ENCODE assay signal across 28 cellular contexts in genomic region chr17:1635675-1636465, GRCh38. TPM values are rescaled to one million over a fixed set of nuclear protein-coding genes. Genes with fewer than 3 reads are reported as not detected.
A peak's percentile ranks its signal among the peaks of the same experiment; 100 is the strongest.
DNase-seq lines count a peak whose midpoint lies in the region; ATAC-seq, FAIRE-seq and TF ChIP-seq lines count a peak whose summit lies in the region.
"Had no signal": no experiment of that assay in that cellular context is flagged by ENCODE, and none has a peak within 500 bp of the region (broad histone marks: within the 10 kb centered on the region; RNA-seq: fewer than 3 reads in every experiment).

No MANE protein-coding gene starts in this region.

- no peak overlapping the region for H4K91ac ChIP-seq in H1 (replicated peaks; ENCODE audit: insufficient read length, low read length)

- no peak overlapping the region for H2BK12ac ChIP-seq in H1 (ENCODE audit: low read depth, low read length)

- H3K4me1 ChIP-seq in HEK293 (ENCODE audit: control insufficient read depth, insufficient read depth, low read length) (no peaks in the 10 kb centered on the region), H1 (replicated peaks in 1 of 4; ENCODE audit: control insufficient read depth in 3 of 4, insufficient read depth in 4 of 4, low read length in 3 of 4) (peaks cover 0 to 23% (median 9%) of the 10 kb centered on the region in 4 experiments; a peak in 4 of 7 replicates), tibial nerve (no peaks in the 10 kb centered on the region)
- H3K4me1 ChIP-seq: SJSA1 had no signal

- H4K8ac ChIP-seq in H1 (ENCODE audit: extremely low read depth, insufficient read depth, low read length) = no peak overlapping the region

- no peak for TF ChIP-seq RAD21 in H1 (IDR thresholded peaks at IDR 0.05 in 1 of 2, conservative IDR thresholded peaks at IDR 0.05 in 1 of 2; ENCODE audit: low read depth in 2 of 2, low read length in 2 of 2)

- no peak for TF ChIP-seq EP300 in H1 (IDR thresholded peaks at IDR 0.05; ENCODE audit: borderline replicate concordance in 1 of 2, low read depth in 2 of 2, low read length in 2 of 2)
- no peak for TF ChIP-seq EP300 in tibial nerve (IDR thresholded peaks at IDR 0.05)

- CTCF ChIA-PET in HEK293 (lab: Yijun Ruan, JAX) (interaction anchor here (0.6 to 2.0 kb wide), 4 partner anchors 9 to 62 kb away, joined by 3 to 15 read pairs (median 3); partner anchors contain the start of gene RILP), H1 (lab: Charles Lee; ENCODE audit: partially characterized antibody) (interaction anchor here (0.7 to 14.5 kb wide), 9 partner anchors 8 to 303 kb away, joined by 3 to 146 read pairs (median 4); no protein-coding TSS in a partner anchor)
- CTCF ChIA-PET in activated CD8-positive, alpha-beta memory T cell treated with anti-CD3 and anti-CD28 coated beads, Interleukin-2, amount 10 ng/mL, durations not matched to agents 7 days and 5 days (lab: Charles Lee) = no interaction called here

- no peak overlapping the region for H3K4me3 ChIP-seq in HEK293 (ENCODE audit: low read depth, low read length)
- H3K4me3 ChIP-seq in H1 (ENCODE audit: extremely low read depth in 1 of 4, insufficient read depth in 2 of 4, low read depth in 3 of 4, low read length in 4 of 4) = no peak overlapping the region
- H3K4me3 ChIP-seq in tibial nerve = no peak overlapping the region
- H3K4me3 ChIP-seq: BLaER1 treated with 17β-estradiol and CSF1 and Interleukin-3, amounts not matched to agents 10 nM and 100 nM; GM23248; SJSA1 had no signal

- no peaks in the 10 kb centered on the region for H3K9me3 Mint-ChIP-seq in stimulated activated effector memory CD8-positive, alpha-beta T cell treated with anti-CD3 and anti-CD28 coated beads, Interleukin-12 subunit alpha, Interleukin-12 subunit beta, amount 100 ng/mL, for 72 hours
- H3K9me3 Mint-ChIP-seq in activated CD8-positive, alpha-beta memory T cell treated with anti-CD3 and anti-CD28 coated beads, Interleukin-2, amount 10 ng/mL, durations not matched to agents 7 days and 5 days (ENCODE audit: low read depth) = no peaks in the 10 kb centered on the region
- H3K9me3 Mint-ChIP-seq: CD4-positive, alpha-beta T cell; H9; HFFc6; IgD-negative memory B cell had no signal

- H2BK20ac ChIP-seq in H1 (ENCODE audit: low read length) = no peak overlapping the region

- no peak overlapping the region for H2BK120ac ChIP-seq in H1 (replicated peaks; ENCODE audit: low read depth, low read length)

- no peak overlapping the region for H3K56ac ChIP-seq in H1 (replicated peaks; ENCODE audit: insufficient read length, low read depth, low read length)

- H3K27ac ChIP-seq in HEK293 (ENCODE audit: extremely low read depth, low read depth, low read length) (no peak overlapping the region), H1 (ENCODE audit: low read depth, low read length) (no peak overlapping the region), tibial nerve (no peak overlapping the region)
- H3K27ac ChIP-seq: GM23248, SJSA1 had no signal

- H2BK5ac ChIP-seq in H1 (ENCODE audit: low read depth, low read length) = no peak overlapping the region

- H3K79me1 ChIP-seq in H1 (ENCODE audit: low read depth, low read length) = no peaks in the 10 kb centered on the region

- TF ChIP-seq CTCF in HEK293 (tag by site-specific recombination; IDR thresholded peaks at IDR 0.05) = no peak
- TF ChIP-seq CTCF in H1 (IDR thresholded peaks at IDR 0.05; ENCODE audit: control extremely low read depth in 1 of 3, insufficient read depth in 1 of 3, low read depth in 1 of 3, low read length in 3 of 3) = no peak
- no peak for TF ChIP-seq CTCF in tibial nerve (IDR thresholded peaks at IDR 0.05)

- H3K4me1 Mint-ChIP-seq in stimulated activated effector memory CD8-positive, alpha-beta T cell treated with anti-CD3 and anti-CD28 coated beads, Interleukin-12 subunit alpha, Interleukin-12 subunit beta, amount 100 ng/mL, for 72 hours = peaks cover 5% of the 10 kb centered on the region
- no peaks in the 10 kb centered on the region for H3K4me1 Mint-ChIP-seq in activated CD8-positive, alpha-beta memory T cell treated with anti-CD3 and anti-CD28 coated beads, Interleukin-2, amount 10 ng/mL, durations not matched to agents 7 days and 5 days

- H2AFZ ChIP-seq in H1 (ENCODE audit: low read length) = no peak overlapping the region
- H2AFZ ChIP-seq: GM23248 had no signal

- POLR2A ChIA-PET in HEK293 (lab: Yijun Ruan, JAX) (no interaction called here), H1 (lab: Charles Lee; ENCODE audit: partially characterized antibody) (no interaction called here)

- H2AK5ac ChIP-seq in H1 (ENCODE audit: low read depth, low read length) = no peak overlapping the region

- no peak overlapping the region for H3K4ac ChIP-seq in H1 (replicated peaks; ENCODE audit: insufficient read length, low read depth, low read length)

- H3K27ac Mint-ChIP-seq in stimulated activated effector memory CD8-positive, alpha-beta T cell treated with anti-CD3 and anti-CD28 coated beads, Interleukin-12 subunit alpha, Interleukin-12 subunit beta, amount 100 ng/mL, for 72 hours = peak overlapping the region; percentile 32
- H3K27ac Mint-ChIP-seq in activated CD8-positive, alpha-beta memory T cell treated with anti-CD3 and anti-CD28 coated beads, Interleukin-2, amount 10 ng/mL, durations not matched to agents 7 days and 5 days = no peak overlapping the region
- H3K27ac Mint-ChIP-seq: CD4-positive, alpha-beta T cell; HFFc6 had no signal

- no peaks in the 10 kb centered on the region for H3K36me3 Mint-ChIP-seq in stimulated activated effector memory CD8-positive, alpha-beta T cell treated with anti-CD3 and anti-CD28 coated beads, Interleukin-12 subunit alpha, Interleukin-12 subunit beta, amount 100 ng/mL, for 72 hours
- no peaks in the 10 kb centered on the region for H3K36me3 Mint-ChIP-seq in activated CD8-positive, alpha-beta memory T cell treated with anti-CD3 and anti-CD28 coated beads, Interleukin-2, amount 10 ng/mL, durations not matched to agents 7 days and 5 days

- H4K20me1 ChIP-seq in H1 (replicated peaks in 1 of 2; ENCODE audit: control insufficient read depth in 1 of 2, insufficient read depth in 2 of 2, low read length in 2 of 2) = no peaks in the 10 kb centered on the region

- no peak overlapping the region for H3K4me3 Mint-ChIP-seq in stimulated activated effector memory CD8-positive, alpha-beta T cell treated with anti-CD3 and anti-CD28 coated beads, Interleukin-12 subunit alpha, Interleukin-12 subunit beta, amount 100 ng/mL, for 72 hours
- no peak overlapping the region for H3K4me3 Mint-ChIP-seq in activated CD8-positive, alpha-beta memory T cell treated with anti-CD3 and anti-CD28 coated beads, Interleukin-2, amount 10 ng/mL, durations not matched to agents 7 days and 5 days
- H3K4me3 Mint-ChIP-seq: CD4-positive, alpha-beta T cell; H9; HFFc6 had no signal

- no peak overlapping the region for H3K18ac ChIP-seq in H1 (ENCODE audit: extremely low read depth, low read length)

- H2BK15ac ChIP-seq in H1 (ENCODE audit: low read length) = no peak overlapping the region

- no peak overlapping the region for H3K14ac ChIP-seq in H1 (ENCODE audit: insufficient read length)

- no peak overlapping the region for H4K5ac ChIP-seq in H1 (ENCODE audit: insufficient read length, low read depth, low read length)

- no peaks in the 10 kb centered on the region for H3K79me2 ChIP-seq in H1 (ENCODE audit: control insufficient read depth in 1 of 2, insufficient read depth in 2 of 2, low read length in 2 of 2)

- no peak for DNase-seq in left ventricle myocardium superior
- DNase-seq in Right ventricle myocardium superior = no peak
- no peak for DNase-seq in H1 (ENCODE audit: low read depth in 1 of 2, low spot score in 2 of 2)
- no peak for DNase-seq in stimulated activated effector memory CD8-positive, alpha-beta T cell treated with anti-CD3 and anti-CD28 coated beads, Interleukin-12 subunit alpha, Interleukin-12 subunit beta, amount 100 ng/mL, for 72 hours (ENCODE audit: low spot score in 2 of 2)
- no peak for DNase-seq in activated CD8-positive, alpha-beta memory T cell treated with anti-CD3 and anti-CD28 coated beads, Interleukin-2, amount 10 ng/mL, durations not matched to agents 7 days and 5 days
- no peak for DNase-seq in NCI-H510A (lab: John Stamatoyannopoulos, UW)
- DNase-seq in tibial nerve (ENCODE audit: low spot score in 2 of 2) = no peak
- DNase-seq: CD4-positive, alpha-beta T cell; COR-L47; DMS53; GM23248; H9; HFFc6; NCI-H1092; NCI-H1436; NCI-H187; NCI-H2171 treated with DMSO at 0.1 percent for 48 hours; NCI-H345; NCI-H524; NCI-H774; NK-92 treated with Interleukin-12 subunit alpha and Interleukin-12 subunit beta, amount 100 ng/mL, for 24 hours; PC-3 had no signal

- TF ChIP-seq POLR2A in H1 (IDR thresholded peaks at IDR 0.05; ENCODE audit: control extremely low read depth in 1 of 2, low read depth in 2 of 2, low read length in 2 of 2) (no peak), tibial nerve (IDR thresholded peaks at IDR 0.05) (no peak)

- no peak for FAIRE-seq in H1 (lab: Jason Lieb, UNC)
- FAIRE-seq: A204.1, G401.6 had no signal

- WGBS in H1 (ENCODE audit: extremely low coverage in 1 of 2, insufficient coverage in 1 of 2, insufficient read length in 1 of 2, insufficient replicate concordance in 2 of 2, low coverage in 1 of 2, low lambda C conversion rate in 2 of 2, missing lambda C conversion rate in 1 of 2), 2 experiments = 81% methylated on average over 10 of the region's 10 CpGs; no CpG with 5 or more reads in 1 of the 2 experiments
- 85 to 91% methylated on average over 10 of the region's 10 CpGs for WGBS in tibial nerve, 2 donors

- no peak overlapping the region for H3K4me2 ChIP-seq in H1 (ENCODE audit: insufficient read depth in 1 of 2, low read depth in 2 of 2, low read length in 2 of 2)
- H3K4me2 ChIP-seq: BLaER1 treated with 17β-estradiol and CSF1 and Interleukin-3, amounts not matched to agents 10 nM and 100 nM had no signal

- H3K36me3 ChIP-seq in HEK293 (ENCODE audit: control insufficient read depth in 2 of 2, insufficient read depth in 1 of 2, low read length in 2 of 2) = no peaks in the 10 kb centered on the region
- H3K36me3 ChIP-seq in H1 (ENCODE audit: control insufficient read depth in 2 of 4, insufficient read depth in 4 of 4, low read length in 3 of 4) = 0 out of 8 replicates have a peak, but pooled peaks cover 0 to 2% (median 0%) of the 10 kb centered on the region in 4 experiments
- peaks cover 0 to 22% (median 0%) of the 10 kb centered on the region in 3 donors for H3K36me3 ChIP-seq in tibial nerve
- H3K36me3 ChIP-seq: SJSA1 had no signal

- no peaks in the 10 kb centered on the region for H3K27me3 ChIP-seq in H1 (replicated peaks in 1 of 4; ENCODE audit: control insufficient read depth in 3 of 4, extremely low read depth in 1 of 4, insufficient read depth in 3 of 4, low read length in 3 of 4)
- no peaks in the 10 kb centered on the region for H3K27me3 ChIP-seq in tibial nerve
- H3K27me3 ChIP-seq: BLaER1 treated with 17β-estradiol and CSF1 and Interleukin-3, amounts not matched to agents 10 nM and 100 nM had no signal

- peaks cover 7% of the 10 kb centered on the region for H3K27me3 Mint-ChIP-seq in activated CD8-positive, alpha-beta memory T cell treated with anti-CD3 and anti-CD28 coated beads, Interleukin-2, amount 10 ng/mL, durations not matched to agents 7 days and 5 days
- H3K27me3 Mint-ChIP-seq: CD4-positive, alpha-beta T cell had no signal

- ATAC-seq in left ventricle myocardium superior = peak; percentile 4
- ATAC-seq in Right ventricle myocardium superior (ENCODE audit: poor library complexity) = no peak
- ATAC-seq in stimulated activated effector memory CD8-positive, alpha-beta T cell treated with anti-CD3 and anti-CD28 coated beads, Interleukin-12 subunit alpha, Interleukin-12 subunit beta, amount 100 ng/mL, for 72 hours = no peak
- no peak for ATAC-seq in activated CD8-positive, alpha-beta memory T cell treated with anti-CD3 and anti-CD28 coated beads, Interleukin-2, amount 10 ng/mL, durations not matched to agents 7 days and 5 days
- ATAC-seq: PC-3 had no signal

- intact Hi-C loops in left ventricle myocardium superior (cut with micrococcal nuclease) (no loop called here), Right ventricle myocardium superior (cut with DNase I) (no loop called here)

- H3K23me2 ChIP-seq in H1 (ENCODE audit: low read depth, low read length) = no peaks in the 10 kb centered on the region

- no peak overlapping the region for H3K23ac ChIP-seq in H1 (ENCODE audit: insufficient read length)

- H3K9me3 ChIP-seq in HEK293 (ENCODE audit: control insufficient read depth, insufficient read depth, low read depth, low read length) (no peaks in the 10 kb centered on the region), H1 (ENCODE audit: insufficient read depth in 2 of 2, low read depth in 1 of 2, low read length in 1 of 2) (no peaks in the 10 kb centered on the region), tibial nerve (no peaks in the 10 kb centered on the region)
- H3K9me3 ChIP-seq: BLaER1 treated with 17β-estradiol and CSF1 and Interleukin-3, amounts not matched to agents 10 nM and 100 nM; SJSA1 had no signal

- H3K9ac ChIP-seq in H1 (replicated peaks in 1 of 4; ENCODE audit: extremely low read depth in 1 of 4, low read depth in 3 of 4, low read length in 3 of 4) = no peak overlapping the region
- H3K9ac ChIP-seq: GM23248 had no signal

RNA-seq across cellular contexts. Expression of gene SLC43A2, which starts 7.2 kb away (rescaled TPM):
- total RNA-seq in left ventricle myocardium superior (3.1 TPM), Right ventricle myocardium superior (4.2 TPM), tibial nerve (10 to 100 TPM; 10.3 to 26.1 (median 14.1) TPM)
- 6.6 and 7.8 TPM in 2 replicates for total RNA-seq in H1 (2021; fragmentation: NEBNext Ultra II Directional; extraction: Animal tissue kit (Norgen Biotek cat#: 25700))
- 10.5 and 12.6 TPM in 2 replicates for polyA plus RNA-seq in H1 (2011; rRNA removed)
- 7.7 TPM for polyA plus RNA-seq in H1 (2011; cell fraction: cytosol; rRNA removed)
- 9.0 TPM for polyA plus RNA-seq in H1 (2011; cell fraction: nucleus; rRNA removed)
- polyA plus RNA-seq in H1 (2012, experiment 1 of 2) = 8.7 to 10.6 TPM (median 9.4 TPM) in 4 replicates
- 9.0 TPM for polyA plus RNA-seq in H1 (2012, experiment 2 of 2)
- polyA plus RNA-seq in H1 (2013, experiment 1 of 2) = 9.4 TPM
- polyA plus RNA-seq in H1 (2013, experiment 2 of 2) = 9.7 TPM
- 7.8 and 10.8 TPM in 2 replicates for polyA minus RNA-seq in H1 (2011; rRNA and poly(A)+ RNA removed)
- 10.0 TPM for polyA minus RNA-seq in H1 (2011; cell fraction: cytosol; rRNA and poly(A)+ RNA removed)
- polyA minus RNA-seq in H1 (2011; cell fraction: nucleus; rRNA and poly(A)+ RNA removed) = 8.6 TPM
- 1 to 10 TPM in 1 of 2 experiments, under 1 TPM in 1; 0.55 to 1.3 TPM for total RNA-seq in activated CD8-positive, alpha-beta memory T cell treated with anti-CD3 and anti-CD28 coated beads, Interleukin-2, amount 10 ng/mL, durations not matched to agents 7 days and 5 days

RNA-seq across cellular contexts. Expression of gene SCARF1, which starts 9.7 kb away (rescaled TPM):
- total RNA-seq in left ventricle myocardium superior (13.1 TPM), Right ventricle myocardium superior (11.2 TPM), tibial nerve (10 to 100 TPM in 3 of 4 donors, 1 to 10 TPM in 1; 7.1 to 30.6 (median 21.7) TPM)
- total RNA-seq in H1 (2021; fragmentation: NEBNext Ultra II Directional; extraction: Animal tissue kit (Norgen Biotek cat#: 25700)) = 1.6 TPM in 2 replicates
- 1.1 and 1.5 TPM in 2 replicates for polyA plus RNA-seq in H1 (2011; rRNA removed)
- polyA plus RNA-seq in H1 (2011; cell fraction: cytosol; rRNA removed) = 0.98 TPM
- polyA plus RNA-seq in H1 (2011; cell fraction: nucleus; rRNA removed) = 3.0 TPM
- 0.55 to 1.3 TPM (median 0.90 TPM) in 4 replicates for polyA plus RNA-seq in H1 (2012, experiment 1 of 2)
- polyA plus RNA-seq in H1 (2012, experiment 2 of 2) = 0.55 TPM
- polyA plus RNA-seq in H1 (2013, experiment 1 of 2) = 3.5 TPM
- polyA plus RNA-seq in H1 (2013, experiment 2 of 2) = 3.3 TPM
- polyA minus RNA-seq in H1 (2011; rRNA and poly(A)+ RNA removed) = 0.49 and 0.50 TPM in 2 replicates
- polyA minus RNA-seq in H1 (2011; cell fraction: cytosol; rRNA and poly(A)+ RNA removed) = not detected
- polyA minus RNA-seq in H1 (2011; cell fraction: nucleus; rRNA and poly(A)+ RNA removed) = 1.5 TPM
- 1 to 10 TPM in 1 of 2 experiments, under 1 TPM in 1; 0.70 to 2.0 TPM for total RNA-seq in activated CD8-positive, alpha-beta memory T cell treated with anti-CD3 and anti-CD28 coated beads, Interleukin-2, amount 10 ng/mL, durations not matched to agents 7 days and 5 days
- total RNA-seq: GM23248 had no signal

RNA-seq across cellular contexts. Expression of gene RILP, which starts 13.8 kb away (rescaled TPM):
- 81.4 TPM for total RNA-seq in left ventricle myocardium superior
- 74.6 TPM for total RNA-seq in Right ventricle myocardium superior
- 6.0 and 7.2 TPM in 2 replicates for total RNA-seq in H1 (2021; fragmentation: NEBNext Ultra II Directional; extraction: Animal tissue kit (Norgen Biotek cat#: 25700))
- 6.8 and 10.3 TPM in 2 replicates for polyA plus RNA-seq in H1 (2011; rRNA removed)
- polyA plus RNA-seq in H1 (2011; cell fraction: cytosol; rRNA removed) = 8.8 TPM
- polyA plus RNA-seq in H1 (2011; cell fraction: nucleus; rRNA removed) = 8.7 TPM
- polyA plus RNA-seq in H1 (2012, experiment 1 of 2) = 5.5 to 9.1 TPM (median 7.5 TPM) in 4 replicates
- polyA plus RNA-seq in H1 (2012, experiment 2 of 2) = 5.8 TPM
- 13.2 TPM for polyA plus RNA-seq in H1 (2013, experiment 1 of 2)
- polyA plus RNA-seq in H1 (2013, experiment 2 of 2) = 13.9 TPM
- polyA minus RNA-seq in H1 (2011; rRNA and poly(A)+ RNA removed) = 2.0 and 3.0 TPM in 2 replicates
- polyA minus RNA-seq in H1 (2011; cell fraction: cytosol; rRNA and poly(A)+ RNA removed) = 3.5 TPM
- 3.0 TPM for polyA minus RNA-seq in H1 (2011; cell fraction: nucleus; rRNA and poly(A)+ RNA removed)
- 1 to 10 TPM; 4.8 to 6.9 TPM for total RNA-seq in activated CD8-positive, alpha-beta memory T cell treated with anti-CD3 and anti-CD28 coated beads, Interleukin-2, amount 10 ng/mL, durations not matched to agents 7 days and 5 days
- 10 to 100 TPM; 17.6 to 59.1 (median 57.3) TPM for total RNA-seq in tibial nerve

RNA-seq across cellular contexts. Expression of gene PRPF8, which starts 48.8 kb away (rescaled TPM):
- 135 TPM for total RNA-seq in left ventricle myocardium superior
- total RNA-seq in Right ventricle myocardium superior = 125 TPM
- 328 and 329 TPM in 2 replicates for total RNA-seq in H1 (2021; fragmentation: NEBNext Ultra II Directional; extraction: Animal tissue kit (Norgen Biotek cat#: 25700))
- 271 and 337 TPM in 2 replicates for polyA plus RNA-seq in H1 (2011; rRNA removed)
- polyA plus RNA-seq in H1 (2011; cell fraction: cytosol; rRNA removed) = 171 TPM
- 475 TPM for polyA plus RNA-seq in H1 (2011; cell fraction: nucleus; rRNA removed)
- polyA plus RNA-seq in H1 (2012, experiment 1 of 2) = 269 to 356 TPM (median 294 TPM) in 4 replicates
- polyA plus RNA-seq in H1 (2012, experiment 2 of 2) = 746 TPM
- polyA plus RNA-seq in H1 (2013, experiment 1 of 2) = 148 TPM
- polyA plus RNA-seq in H1 (2013, experiment 2 of 2) = 123 TPM
- 610 and 698 TPM in 2 replicates for polyA minus RNA-seq in H1 (2011; rRNA and poly(A)+ RNA removed)
- polyA minus RNA-seq in H1 (2011; cell fraction: cytosol; rRNA and poly(A)+ RNA removed) = 338 TPM
- polyA minus RNA-seq in H1 (2011; cell fraction: nucleus; rRNA and poly(A)+ RNA removed) = 277 TPM
- 100 to 1,000 TPM; 324 to 358 TPM for total RNA-seq in activated CD8-positive, alpha-beta memory T cell treated with anti-CD3 and anti-CD28 coated beads, Interleukin-2, amount 10 ng/mL, durations not matched to agents 7 days and 5 days
- total RNA-seq in tibial nerve = 100 to 1,000 TPM; 176 to 235 (median 194) TPM
